8 cellular contexts compared by ENCODE assay signal in the genomic region with DNA sequence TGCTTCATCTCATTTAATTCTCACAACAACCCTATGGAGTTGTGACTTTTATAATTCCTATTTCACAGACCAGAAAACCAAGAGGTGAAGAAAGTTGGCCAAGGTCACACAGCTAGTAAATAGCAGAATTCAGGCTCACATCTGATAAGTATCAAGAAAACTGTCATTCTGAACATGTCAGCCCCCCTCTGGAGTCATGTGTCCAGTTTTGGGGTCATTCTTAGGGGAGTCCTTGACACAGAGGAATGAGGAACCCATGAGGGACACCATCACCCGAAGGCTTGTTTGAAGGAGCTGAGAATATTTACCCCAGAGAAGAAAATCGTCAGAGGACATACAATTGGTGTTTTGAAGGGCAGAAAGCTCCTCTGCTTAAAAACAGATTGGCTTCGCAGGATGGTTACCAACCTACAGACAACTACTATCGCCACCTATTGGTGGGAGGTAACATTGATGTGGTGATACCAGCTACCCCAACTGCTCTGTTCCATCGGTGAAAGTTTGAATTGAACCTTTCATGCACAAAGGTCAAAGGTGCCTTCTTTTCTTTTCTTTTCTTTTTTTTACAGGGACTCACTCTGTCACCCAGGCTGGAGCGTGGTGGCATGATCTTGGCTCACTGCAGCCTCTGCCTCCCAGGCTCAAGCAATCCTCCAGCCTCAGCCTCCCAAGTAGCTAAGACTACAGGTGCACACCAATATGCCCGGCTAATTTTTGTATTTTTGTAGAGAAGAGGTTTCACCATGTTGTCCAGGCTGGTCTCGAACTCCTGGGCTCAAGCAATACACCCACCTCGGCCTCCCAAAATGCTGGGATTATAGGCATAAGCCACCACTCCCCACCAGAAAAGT.
DNase-seq lines count a peak whose midpoint lies in the region; ATAC-seq lines count a peak whose summit lies in the region.

No MANE protein-coding gene starts in this region.

- ATAC-seq in HG03520 (IDR thresholded peaks at IDR 0.05; ENCODE audit: unreplicated experiment): no peak

- DNase-seq in DMS 273 (lab: John Stamatoyannopoulos, UW; ENCODE audit: unreplicated experiment) (peak; percentile 81), DMS 273 treated with DMSO at 0.1 percent for 48 hours (lab: John Stamatoyannopoulos, UW) (no peak), NCI-H1092 treated with DMSO at 0.1 percent for 48 hours (lab: John Stamatoyannopoulos, UW) (peak; percentile 72), SKM-1 (lab: John Stamatoyannopoulos, UW; ENCODE audit: unreplicated experiment) (peak; percentile 25), amniotic epithelial cell (ENCODE audit: low read depth) (peak; percentile 62), hippocampal formation (lab: John Stamatoyannopoulos, UW) (peak; percentile 5 to 19)
- peak; percentile 6 to 23 for DNase-seq in stimulated activated CD4-positive, alpha-beta T cell treated with anti-CD3 and anti-CD28 coated beads, Interleukin-12 subunit alpha, Interleukin-12 subunit beta, amount 100 ng/mL, for 24 hours (ENCODE audit: low read depth in 2 of 2)
